8 cellular contexts compared by ENCODE assay signal in the genomic region with DNA sequence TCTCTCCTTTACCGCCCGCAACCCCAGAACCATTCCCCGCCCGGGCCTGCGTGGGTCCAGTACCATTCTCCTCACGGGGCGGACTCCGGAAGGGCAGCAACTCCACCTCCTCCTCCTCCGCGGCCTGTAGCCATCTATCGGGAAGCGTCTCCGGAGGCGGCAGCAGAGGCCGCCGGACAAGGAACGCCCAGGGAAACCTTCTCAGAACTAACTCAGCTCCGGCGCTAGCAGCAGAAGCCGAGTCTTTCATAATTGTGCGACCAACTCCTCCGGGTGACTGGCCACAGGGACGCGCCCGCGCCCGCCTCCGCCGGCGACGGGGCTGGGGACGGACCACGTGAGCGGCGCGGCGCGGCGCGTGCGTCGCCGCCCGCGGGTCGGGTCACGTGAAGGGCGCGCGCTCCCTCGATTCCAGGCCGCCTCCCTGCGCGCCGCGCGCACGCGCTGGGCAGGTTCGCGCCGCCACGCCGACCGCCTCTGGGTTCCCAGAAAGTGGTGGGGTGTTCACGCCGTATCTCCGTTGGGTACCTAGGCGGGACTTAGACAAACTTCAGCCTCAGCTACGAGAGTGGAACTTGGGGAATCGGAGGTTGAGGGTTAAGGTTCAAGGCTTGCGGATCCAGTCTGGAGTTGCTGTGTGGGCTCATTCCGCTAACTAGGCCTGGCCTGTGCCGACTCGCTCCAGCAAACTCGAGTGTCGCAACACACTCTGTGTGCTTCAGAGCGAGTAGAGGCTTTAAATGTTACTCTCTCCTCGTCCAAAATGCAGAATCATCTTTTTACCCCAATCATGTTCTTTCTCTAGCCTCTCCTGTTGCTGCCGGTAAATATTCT. TPM values are rescaled to one million over a fixed set of nuclear protein-coding genes. Genes with fewer than 3 reads are reported as not detected.
DNase-seq lines count a peak whose midpoint lies in the region; ATAC-seq and TF ChIP-seq lines count a peak whose summit lies in the region.

TRPM7 (minus strand) TSS at position 330 of the 834 bp plus-strand sequence; CDS start at position 66, 264 bp downstream.

- no peaks in the 10 kb centered on the region for H3K9me3 ChIP-seq in BLaER1
- H3K9me3 ChIP-seq in liver (ENCODE audit: control insufficient read depth in 4 of 4, low read length in 3 of 4) = no peaks in the 10 kb centered on the region

- peak within 1 kb of the TSS; percentile 95 for H3K4me2 ChIP-seq in BLaER1

- ATAC-seq in GM19324 (IDR thresholded peaks at IDR 0.05; ENCODE audit: low FRiP score, unreplicated experiment) (peak; percentile 92), HG03460 (IDR thresholded peaks at IDR 0.05; ENCODE audit: unreplicated experiment) (peak; percentile 79)

- TF ChIP-seq RAD21 in liver (IDR thresholded peaks at IDR 0.05) = peak in 1 of 2 donors; percentile 24

- peak within 1 kb of the TSS; percentile 88 for H3K27ac ChIP-seq in BLaER1
- H3K27ac ChIP-seq in liver (ENCODE audit: low read depth in 1 of 2, low read length in 2 of 2) = peak within 1 kb of the TSS; percentile 97

- DNase-seq in NCI-H748 treated with DMSO at 0.1 percent for 48 hours (lab: John Stamatoyannopoulos, UW) (peak; percentile 45), dermis blood vessel endothelial cell (peak; percentile 90)
- DNase-seq in activated CD4-positive, alpha-beta T cell treated with anti-CD3 and anti-CD28 coated beads, Interleukin-2, amount 50 U/mL, for 4 hours = peak; percentile 80 to 83
- peak; percentile 87 for DNase-seq in stimulated activated CD4-positive, alpha-beta T cell treated with anti-CD3 and anti-CD28 coated beads, Interleukin-4, amount 100 ng/mL, for 24 hours

- WGBS in liver = under 1% methylated on average over 80 of the region's 80 CpGs

- peaks cover 26% of the 10 kb centered on the region for H3K36me3 ChIP-seq in BLaER1
- H3K36me3 ChIP-seq in liver (ENCODE audit: control insufficient read depth in 4 of 4, insufficient read depth in 3 of 4, low read depth in 1 of 4, low read length in 3 of 4) = no peaks in the 10 kb centered on the region

- H3K27me3 ChIP-seq in BLaER1 = no peaks in the 10 kb centered on the region
- no peaks in the 10 kb centered on the region for H3K27me3 ChIP-seq in liver (ENCODE audit: control insufficient read depth in 4 of 4, insufficient read depth in 4 of 4, low read length in 3 of 4)

- H3K4me1 ChIP-seq in BLaER1 (peaks cover 37% of the 10 kb centered on the region), liver (ENCODE audit: control insufficient read depth in 4 of 4, insufficient read depth in 4 of 4, low read length in 3 of 4) (peaks cover 6 to 44% (median 18%) of the 10 kb centered on the region in 4 donors)

- peaks cover 46% of the 10 kb centered on the region for H4K20me1 ChIP-seq in BLaER1

- H3K4me3 ChIP-seq in BLaER1 (peak within 1 kb of the TSS; percentile 92), liver (ENCODE audit: low read depth in 1 of 3, low read length in 3 of 3) (peak within 1 kb of the TSS; percentile 76 to 97 (median 93))

- H3K9ac ChIP-seq in BLaER1 (peak within 1 kb of the TSS; percentile 88), liver (ENCODE audit: low read depth in 1 of 2, low read length in 2 of 2) (peak within 1 kb of the TSS; percentile 81 to 87)

- no peak for TF ChIP-seq CTCF in liver (IDR thresholded peaks at IDR 0.05; ENCODE audit: low read depth, low read length, missing input control)

TF ChIP-seq in liver, 16 proteins besides CTCF, POLR2A, EP300 and RAD21:
- TF ChIP-seq FOXA2 (IDR thresholded peaks at IDR 0.05) (peak; percentile 41), YY1 (IDR thresholded peaks at IDR 0.05) (no peak), NR2F2 (IDR thresholded peaks at IDR 0.05) (no peak), REST (IDR thresholded peaks at IDR 0.05) (peak; percentile 39), HNF4A (conservative IDR thresholded peaks at IDR 0.05) (peak; percentile 28 to 48), HNF4G (IDR thresholded peaks at IDR 0.05) (no peak), ATF3 (IDR thresholded peaks at IDR 0.05) (no peak), JUND (IDR thresholded peaks at IDR 0.05) (peak in 1 of 2 donors; percentile 25), ZBTB33 (IDR thresholded peaks at IDR 0.05) (peak; percentile 35), TAF1 (conservative IDR thresholded peaks at IDR 0.05) (no peak), RXRA (IDR thresholded peaks at IDR 0.05) (peak; percentile 14 to 56), EGR1 (IDR thresholded peaks at IDR 0.05; ENCODE audit: low read depth in 2 of 2) (no peak), GABPA (IDR thresholded peaks at IDR 0.05 in 1 of 2, conservative IDR thresholded peaks at IDR 0.05 in 1 of 2) (no peak), SP1 (IDR thresholded peaks at IDR 0.05) (peak; percentile 62), FOXA1 (IDR thresholded peaks at IDR 0.05) (no peak)
- TF ChIP-seq, protein P1, sequence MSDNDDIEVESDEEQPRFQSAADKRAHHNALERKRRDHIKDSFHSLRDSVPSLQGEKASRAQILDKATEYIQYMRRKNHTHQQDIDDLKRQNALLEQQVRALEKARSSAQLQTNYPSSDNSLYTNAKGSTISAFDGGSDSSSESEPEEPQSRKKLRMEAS (IDR thresholded peaks at IDR 0.05) = no peak

RNA-seq across cellular contexts. Expression of gene TRPM7, which starts in this region (rescaled TPM):
- total RNA-seq in dermis blood vessel endothelial cell (37.1 and 40.2 TPM in 2 replicates), liver (10 to 100 TPM; 33.8 to 81.1 TPM)
- 10 to 100 TPM in 1 of 2 donors, 1 to 10 TPM in 1; 6.3 to 14.2 TPM for polyA plus RNA-seq in liver

Comparison
In these comparisons a context has a peak if more than half of its experiments do, and no peak if none do; other contexts are left out.
1. Peak in every context shown above with its lines: DNase-seq, ATAC-seq, H3K4me3 ChIP-seq and H3K27ac ChIP-seq.